8 cellular contexts compared by ENCODE assay signal in genomic region chr9:36159509-36159908, GRCh38. TPM values are rescaled to one million over a fixed set of nuclear protein-coding genes. Genes with fewer than 3 reads are reported as not detected.
A peak's percentile ranks its signal among the peaks of the same experiment; 100 is the strongest.
DNase-seq lines count a peak whose midpoint lies in the region; ATAC-seq and TF ChIP-seq lines count a peak whose summit lies in the region.
"Not testable (repeated sequence)": the region's sequence is repeated elsewhere in the genome, so short reads cannot be mapped to it uniquely, and the experiment has no call there.

No MANE protein-coding gene starts in this region.

- not testable (repeated sequence) for ATAC-seq in T-helper 17 cell, gastroesophageal sphincter

- H3K4me3 ChIP-seq in CD4-positive, alpha-beta memory T cell (ENCODE audit: low read length in 2 of 2); coronary artery; gastroesophageal sphincter; muscle layer of duodenum (ENCODE audit: low read depth in 1 of 2, low read length in 2 of 2); skeletal muscle tissue (ENCODE audit: low read length in 3 of 3); tibial artery: not testable (repeated sequence)

- H3K27me3 Mint-ChIP-seq in CD4-positive, alpha-beta memory T cell; T-helper 17 cell; immature natural killer cell (ENCODE audit: low read depth in 3 of 3): not testable (repeated sequence)

- DNase-seq in CD4-positive, alpha-beta memory T cell; T-helper 17 cell; coronary artery (ENCODE audit: low spot score); immature natural killer cell; tibial artery: not testable (repeated sequence)

- H3K27ac Mint-ChIP-seq in CD4-positive, alpha-beta memory T cell: peak overlapping the region in 5 of 7 donors; percentile 43 to 91 (median 63)
- H3K27ac Mint-ChIP-seq in T-helper 17 cell: peak overlapping the region; percentile 3
- H3K27ac Mint-ChIP-seq in immature natural killer cell: peak overlapping the region in 4 of 6 donors; percentile 25 to 58 (median 40)

- not testable (repeated sequence) for H3K4me3 Mint-ChIP-seq in CD4-positive, alpha-beta memory T cell; T-helper 17 cell; immature natural killer cell

- TF ChIP-seq EP300 in gastroesophageal sphincter (IDR thresholded peaks at IDR 0.05): not testable (repeated sequence)

- intact Hi-C loops in CD4-positive, alpha-beta memory T cell (cut with micrococcal nuclease); tibial artery (cut with DNase I; ENCODE audit: low total_unique reads): not testable (repeated sequence)

- H3K36me3 Mint-ChIP-seq in CD4-positive, alpha-beta memory T cell: peaks cover 28 to 49% of the 10 kb centered on the region in 2 donors
- H3K36me3 Mint-ChIP-seq in T-helper 17 cell (ENCODE audit: low read depth) (peaks cover 13% of the 10 kb centered on the region), immature natural killer cell (peaks cover 26 to 40% (median 36%) of the 10 kb centered on the region in 3 donors)

- WGBS in gastroesophageal sphincter (ENCODE audit: low coverage in 1 of 2), 2 donors: 81 to 90% methylated on average over 2 to 3 of the region's 4 CpGs

- CTCF ChIA-PET in CD4-positive, alpha-beta memory T cell (lab: Charles Lee; ENCODE audit: partially characterized antibody): interaction anchor here (0.7 to 20.1 kb wide), 5 partner anchors 8 to 57 kb away, joined by 3 to 648 read pairs (median 3); partner anchors contain the start of genes CCIN and GLIPR2

- TF ChIP-seq CTCF in coronary artery (IDR thresholded peaks at IDR 0.05); gastroesophageal sphincter (IDR thresholded peaks at IDR 0.05); tibial artery (IDR thresholded peaks at IDR 0.05): not testable (repeated sequence)

- H3K27ac ChIP-seq in CD4-positive, alpha-beta memory T cell (ENCODE audit: low read depth, low read length): not testable (repeated sequence)
- peak overlapping the region; percentile 46 to 79 for H3K27ac ChIP-seq in coronary artery
- peak overlapping the region; percentile 31 to 85 (median 81) for H3K27ac ChIP-seq in gastroesophageal sphincter
- peak overlapping the region; percentile 18 for H3K27ac ChIP-seq in muscle layer of duodenum (ENCODE audit: low read length)
- peak overlapping the region; percentile 72 for H3K27ac ChIP-seq in skeletal muscle tissue (ENCODE audit: low read depth, low read length)
- peak overlapping the region; percentile 63 to 77 for H3K27ac ChIP-seq in tibial artery

- not testable (repeated sequence) for H3K36me3 ChIP-seq in CD4-positive, alpha-beta memory T cell (ENCODE audit: insufficient read depth, low read length); muscle layer of duodenum (ENCODE audit: control insufficient read depth in 1 of 2, insufficient read depth in 2 of 2, low read length in 2 of 2); skeletal muscle tissue (ENCODE audit: control insufficient read depth in 3 of 3, insufficient read depth in 3 of 3, low read length in 3 of 3); tibial artery
- peaks cover 0 to 17% of the 10 kb centered on the region in 2 donors for H3K36me3 ChIP-seq in gastroesophageal sphincter

- H3K9ac ChIP-seq in skeletal muscle tissue (ENCODE audit: low read depth in 1 of 3, low read length in 3 of 3): not testable (repeated sequence)

- not testable (repeated sequence) for TF ChIP-seq POLR2A in gastroesophageal sphincter (IDR thresholded peaks at IDR 0.05)

- H3K27me3 ChIP-seq in CD4-positive, alpha-beta memory T cell (ENCODE audit: insufficient read depth, low read length); gastroesophageal sphincter; muscle layer of duodenum (ENCODE audit: low read depth, low read length); skeletal muscle tissue (ENCODE audit: control insufficient read depth in 3 of 3, insufficient read depth in 3 of 3, low read length in 3 of 3); tibial artery: not testable (repeated sequence)

- H3K9me3 Mint-ChIP-seq in CD4-positive, alpha-beta memory T cell; immature natural killer cell: not testable (repeated sequence)

- POLR2A ChIA-PET in CD4-positive, alpha-beta memory T cell (lab: Charles Lee; ENCODE audit: partially characterized antibody): interaction anchor here (2.1 kb wide), 1 partner anchor 23 kb away, joined by 5 read pairs; the partner anchor contains the start of gene GLIPR2

- H3K4me1 Mint-ChIP-seq in CD4-positive, alpha-beta memory T cell: peaks cover 12 to 29% (median 16%) of the 10 kb centered on the region in 4 donors
- peaks cover 22% of the 10 kb centered on the region for H3K4me1 Mint-ChIP-seq in T-helper 17 cell
- H3K4me1 Mint-ChIP-seq in immature natural killer cell: peaks cover 26 to 34% of the 10 kb centered on the region in 2 donors

- H3K4me1 ChIP-seq in CD4-positive, alpha-beta memory T cell (ENCODE audit: insufficient read depth, low read length): not testable (repeated sequence)
- H3K4me1 ChIP-seq in gastroesophageal sphincter: peaks cover 5 to 77% (median 47%) of the 10 kb centered on the region in 3 donors
- peaks cover 12 to 65% of the 10 kb centered on the region in 2 donors for H3K4me1 ChIP-seq in muscle layer of duodenum (ENCODE audit: control insufficient read depth in 1 of 2, insufficient read depth in 2 of 2, low read length in 2 of 2)
- peaks cover 7 to 10% (median 8%) of the 10 kb centered on the region in 3 donors for H3K4me1 ChIP-seq in skeletal muscle tissue (ENCODE audit: control insufficient read depth in 3 of 3, insufficient read depth in 3 of 3, low read length in 3 of 3)
- H3K4me1 ChIP-seq in tibial artery: peaks cover 4 to 61% (median 38%) of the 10 kb centered on the region in 4 donors

- not testable (repeated sequence) for H3K9me3 ChIP-seq in CD4-positive, alpha-beta memory T cell (ENCODE audit: control insufficient read depth in 1 of 2, low read length in 2 of 2); T-helper 17 cell (ENCODE audit: control insufficient read depth, low read length, poor library complexity, severe bottlenecking); gastroesophageal sphincter; muscle layer of duodenum (ENCODE audit: control insufficient read depth in 1 of 2, low read length in 2 of 2); skeletal muscle tissue (ENCODE audit: control insufficient read depth in 3 of 3, low read length in 3 of 3); tibial artery

RNA-seq across cellular contexts. Expression of gene CCIN, which starts 9.7 kb away (rescaled TPM):
- total RNA-seq in CD4-positive, alpha-beta memory T cell: not detected
- not detected for polyA plus RNA-seq in CD4-positive, alpha-beta memory T cell
- total RNA-seq in T-helper 17 cell (1 to 10 TPM in 1 of 2 donors, under 1 TPM in 1; 0.50 to 1.4 TPM), gastroesophageal sphincter (1 to 10 TPM in 2 of 4 donors, under 1 TPM in 1, not detected in 1; 0.31 to 1.7 (median 1.5) TPM), skeletal muscle tissue (1.0 TPM)
- polyA plus RNA-seq in immature natural killer cell: under 1 TPM in 1 of 3 donors, not detected in 2; 0.43 TPM

RNA-seq across cellular contexts. Expression of gene GLIPR2, which starts 23.0 kb away (rescaled TPM):
- total RNA-seq in CD4-positive, alpha-beta memory T cell: 10 to 100 TPM; 17.0 to 18.9 TPM
- polyA plus RNA-seq in CD4-positive, alpha-beta memory T cell: 100 to 1,000 TPM; 140 to 213 TPM
- total RNA-seq in T-helper 17 cell (10 to 100 TPM; 32.5 to 51.4 TPM), gastroesophageal sphincter (10 to 100 TPM; 52.8 to 76.8 (median 59.8) TPM), skeletal muscle tissue (69.4 TPM)
- polyA plus RNA-seq in immature natural killer cell: 100 to 1,000 TPM; 327 to 486 (median 374) TPM

RNA-seq across cellular contexts. Expression of gene CLTA, which starts 31.2 kb away (rescaled TPM):
- total RNA-seq in CD4-positive, alpha-beta memory T cell: 10 to 100 TPM; 69.9 to 72.3 TPM
- polyA plus RNA-seq in CD4-positive, alpha-beta memory T cell: 100 to 1,000 TPM in 1 of 2 donors, 10 to 100 TPM in 1; 46.0 to 106 TPM
- total RNA-seq in T-helper 17 cell (10 to 100 TPM; 30.3 to 43.4 TPM), gastroesophageal sphincter (100 to 1,000 TPM; 136 to 195 (median 158) TPM), skeletal muscle tissue (114 TPM)
- polyA plus RNA-seq in immature natural killer cell: 100 to 1,000 TPM in 1 of 3 donors, 10 to 100 TPM in 2; 62.2 to 121 (median 89.0) TPM

Comparison
In these comparisons a context has a peak if more than half of its experiments do, and no peak if none do; other contexts are left out.
1. H3K27ac Mint-ChIP-seq: peak in every context shown above with its lines; median percentile 63 in CD4-positive, alpha-beta memory T cell; 40 in immature natural killer cell; 3 in T-helper 17 cell.